In the genomic region with DNA sequence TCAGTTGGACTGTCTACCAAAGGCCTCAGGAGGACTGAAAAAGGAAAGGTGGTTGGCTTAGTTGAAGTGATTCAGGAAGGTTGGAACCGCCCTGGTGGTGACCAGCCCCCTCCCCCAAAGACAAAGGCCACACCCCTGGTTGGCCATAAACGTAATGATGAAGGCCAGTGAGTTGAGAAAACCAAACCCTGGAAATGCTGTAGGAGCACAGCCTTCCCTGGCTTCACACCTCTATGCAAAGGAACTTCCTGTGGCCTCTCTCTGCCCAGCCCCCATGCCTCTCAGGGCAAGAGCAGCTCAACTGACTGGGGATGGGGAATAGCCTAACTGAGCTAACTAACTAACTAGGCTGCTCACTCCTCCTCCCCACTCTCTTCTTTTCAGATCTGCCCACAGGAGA, we compare ENCODE assay signal across 1 cellular context.
TF ChIP-seq lines count a peak whose summit lies in the region.

No MANE protein-coding gene starts in this region.

TF ChIP-seq in WTC11, 78 proteins besides CTCF, POLR2A, EP300 and RAD21 (continued from another document):
- TF ChIP-seq, protein P1, sequence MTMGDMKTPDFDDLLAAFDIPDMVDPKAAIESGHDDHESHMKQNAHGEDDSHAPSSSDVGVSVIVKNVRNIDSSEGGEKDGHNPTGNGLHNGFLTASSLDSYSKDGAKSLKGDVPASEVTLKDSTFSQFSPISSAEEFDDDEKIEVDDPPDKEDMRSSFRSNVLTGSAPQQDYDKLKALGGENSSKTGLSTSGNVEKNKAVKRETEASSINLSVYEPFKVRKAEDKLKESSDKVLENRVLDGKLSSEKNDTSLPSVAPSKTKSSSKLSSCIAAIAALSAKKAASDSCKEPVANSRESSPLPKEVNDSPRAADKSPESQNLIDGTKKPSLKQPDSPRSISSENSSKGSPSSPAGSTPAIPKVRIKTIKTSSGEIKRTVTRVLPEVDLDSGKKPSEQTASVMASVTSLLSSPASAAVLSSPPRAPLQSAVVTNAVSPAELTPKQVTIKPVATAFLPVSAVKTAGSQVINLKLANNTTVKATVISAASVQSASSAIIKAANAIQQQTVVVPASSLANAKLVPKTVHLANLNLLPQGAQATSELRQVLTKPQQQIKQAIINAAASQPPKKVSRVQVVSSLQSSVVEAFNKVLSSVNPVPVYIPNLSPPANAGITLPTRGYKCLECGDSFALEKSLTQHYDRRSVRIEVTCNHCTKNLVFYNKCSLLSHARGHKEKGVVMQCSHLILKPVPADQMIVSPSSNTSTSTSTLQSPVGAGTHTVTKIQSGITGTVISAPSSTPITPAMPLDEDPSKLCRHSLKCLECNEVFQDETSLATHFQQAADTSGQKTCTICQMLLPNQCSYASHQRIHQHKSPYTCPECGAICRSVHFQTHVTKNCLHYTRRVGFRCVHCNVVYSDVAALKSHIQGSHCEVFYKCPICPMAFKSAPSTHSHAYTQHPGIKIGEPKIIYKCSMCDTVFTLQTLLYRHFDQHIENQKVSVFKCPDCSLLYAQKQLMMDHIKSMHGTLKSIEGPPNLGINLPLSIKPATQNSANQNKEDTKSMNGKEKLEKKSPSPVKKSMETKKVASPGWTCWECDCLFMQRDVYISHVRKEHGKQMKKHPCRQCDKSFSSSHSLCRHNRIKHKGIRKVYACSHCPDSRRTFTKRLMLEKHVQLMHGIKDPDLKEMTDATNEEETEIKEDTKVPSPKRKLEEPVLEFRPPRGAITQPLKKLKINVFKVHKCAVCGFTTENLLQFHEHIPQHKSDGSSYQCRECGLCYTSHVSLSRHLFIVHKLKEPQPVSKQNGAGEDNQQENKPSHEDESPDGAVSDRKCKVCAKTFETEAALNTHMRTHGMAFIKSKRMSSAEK (CRISPR knock-in tag; IDR thresholded peaks at IDR 0.05; ENCODE audit: borderline replicate concordance): no peak
- 0 out of 2 replicates have a peak, but pooled peaks have one; percentile 45 for TF ChIP-seq FOXP1 (CRISPR knock-in tag; IDR thresholded peaks at IDR 0.05; ENCODE audit: borderline replicate concordance)
- TF ChIP-seq, protein P2, sequence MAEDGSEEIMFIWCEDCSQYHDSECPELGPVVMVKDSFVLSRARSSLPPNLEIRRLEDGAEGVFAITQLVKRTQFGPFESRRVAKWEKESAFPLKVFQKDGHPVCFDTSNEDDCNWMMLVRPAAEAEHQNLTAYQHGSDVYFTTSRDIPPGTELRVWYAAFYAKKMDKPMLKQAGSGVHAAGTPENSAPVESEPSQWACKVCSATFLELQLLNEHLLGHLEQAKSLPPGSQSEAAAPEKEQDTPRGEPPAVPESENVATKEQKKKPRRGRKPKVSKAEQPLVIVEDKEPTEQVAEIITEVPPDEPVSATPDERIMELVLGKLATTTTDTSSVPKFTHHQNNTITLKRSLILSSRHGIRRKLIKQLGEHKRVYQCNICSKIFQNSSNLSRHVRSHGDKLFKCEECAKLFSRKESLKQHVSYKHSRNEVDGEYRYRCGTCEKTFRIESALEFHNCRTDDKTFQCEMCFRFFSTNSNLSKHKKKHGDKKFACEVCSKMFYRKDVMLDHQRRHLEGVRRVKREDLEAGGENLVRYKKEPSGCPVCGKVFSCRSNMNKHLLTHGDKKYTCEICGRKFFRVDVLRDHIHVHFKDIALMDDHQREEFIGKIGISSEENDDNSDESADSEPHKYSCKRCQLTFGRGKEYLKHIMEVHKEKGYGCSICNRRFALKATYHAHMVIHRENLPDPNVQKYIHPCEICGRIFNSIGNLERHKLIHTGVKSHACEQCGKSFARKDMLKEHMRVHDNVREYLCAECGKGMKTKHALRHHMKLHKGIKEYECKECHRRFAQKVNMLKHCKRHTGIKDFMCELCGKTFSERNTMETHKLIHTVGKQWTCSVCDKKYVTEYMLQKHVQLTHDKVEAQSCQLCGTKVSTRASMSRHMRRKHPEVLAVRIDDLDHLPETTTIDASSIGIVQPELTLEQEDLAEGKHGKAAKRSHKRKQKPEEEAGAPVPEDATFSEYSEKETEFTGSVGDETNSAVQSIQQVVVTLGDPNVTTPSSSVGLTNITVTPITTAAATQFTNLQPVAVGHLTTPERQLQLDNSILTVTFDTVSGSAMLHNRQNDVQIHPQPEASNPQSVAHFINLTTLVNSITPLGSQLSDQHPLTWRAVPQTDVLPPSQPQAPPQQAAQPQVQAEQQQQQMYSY (CRISPR knock-in tag; IDR thresholded peaks at IDR 0.05): peak; percentile 75
- TF ChIP-seq ZNF671 (CRISPR knock-in tag; IDR thresholded peaks at IDR 0.05): no peak
- no peak for TF ChIP-seq ZNF138 (CRISPR knock-in tag; conservative IDR thresholded peaks at IDR 0.05)
- TF ChIP-seq, protein P3, sequence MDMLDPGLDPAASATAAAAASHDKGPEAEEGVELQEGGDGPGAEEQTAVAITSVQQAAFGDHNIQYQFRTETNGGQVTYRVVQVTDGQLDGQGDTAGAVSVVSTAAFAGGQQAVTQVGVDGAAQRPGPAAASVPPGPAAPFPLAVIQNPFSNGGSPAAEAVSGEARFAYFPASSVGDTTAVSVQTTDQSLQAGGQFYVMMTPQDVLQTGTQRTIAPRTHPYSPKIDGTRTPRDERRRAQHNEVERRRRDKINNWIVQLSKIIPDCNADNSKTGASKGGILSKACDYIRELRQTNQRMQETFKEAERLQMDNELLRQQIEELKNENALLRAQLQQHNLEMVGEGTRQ (CRISPR knock-in tag; IDR thresholded peaks at IDR 0.05): no peak
- TF ChIP-seq, protein P4, sequence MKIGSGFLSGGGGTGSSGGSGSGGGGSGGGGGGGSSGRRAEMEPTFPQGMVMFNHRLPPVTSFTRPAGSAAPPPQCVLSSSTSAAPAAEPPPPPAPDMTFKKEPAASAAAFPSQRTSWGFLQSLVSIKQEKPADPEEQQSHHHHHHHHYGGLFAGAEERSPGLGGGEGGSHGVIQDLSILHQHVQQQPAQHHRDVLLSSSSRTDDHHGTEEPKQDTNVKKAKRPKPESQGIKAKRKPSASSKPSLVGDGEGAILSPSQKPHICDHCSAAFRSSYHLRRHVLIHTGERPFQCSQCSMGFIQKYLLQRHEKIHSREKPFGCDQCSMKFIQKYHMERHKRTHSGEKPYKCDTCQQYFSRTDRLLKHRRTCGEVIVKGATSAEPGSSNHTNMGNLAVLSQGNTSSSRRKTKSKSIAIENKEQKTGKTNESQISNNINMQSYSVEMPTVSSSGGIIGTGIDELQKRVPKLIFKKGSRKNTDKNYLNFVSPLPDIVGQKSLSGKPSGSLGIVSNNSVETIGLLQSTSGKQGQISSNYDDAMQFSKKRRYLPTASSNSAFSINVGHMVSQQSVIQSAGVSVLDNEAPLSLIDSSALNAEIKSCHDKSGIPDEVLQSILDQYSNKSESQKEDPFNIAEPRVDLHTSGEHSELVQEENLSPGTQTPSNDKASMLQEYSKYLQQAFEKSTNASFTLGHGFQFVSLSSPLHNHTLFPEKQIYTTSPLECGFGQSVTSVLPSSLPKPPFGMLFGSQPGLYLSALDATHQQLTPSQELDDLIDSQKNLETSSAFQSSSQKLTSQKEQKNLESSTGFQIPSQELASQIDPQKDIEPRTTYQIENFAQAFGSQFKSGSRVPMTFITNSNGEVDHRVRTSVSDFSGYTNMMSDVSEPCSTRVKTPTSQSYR (CRISPR knock-in tag; IDR thresholded peaks at IDR 0.05): peak; percentile 75; the same call in 1 of the 2 replicates
- TF ChIP-seq NR3C1 (CRISPR knock-in tag; conservative IDR thresholded peaks at IDR 0.05; ENCODE audit: low read depth): no peak
- TF ChIP-seq, protein P5, sequence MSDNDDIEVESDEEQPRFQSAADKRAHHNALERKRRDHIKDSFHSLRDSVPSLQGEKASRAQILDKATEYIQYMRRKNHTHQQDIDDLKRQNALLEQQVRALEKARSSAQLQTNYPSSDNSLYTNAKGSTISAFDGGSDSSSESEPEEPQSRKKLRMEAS (CRISPR knock-in tag; IDR thresholded peaks at IDR 0.05): peak; percentile 77; the same call in 1 of the 2 replicates
- TF ChIP-seq ZNF232 (CRISPR knock-in tag; IDR thresholded peaks at IDR 0.05): no peak
